Comparison of ENCODE assay signal across 8 cellular contexts in the genomic region with DNA sequence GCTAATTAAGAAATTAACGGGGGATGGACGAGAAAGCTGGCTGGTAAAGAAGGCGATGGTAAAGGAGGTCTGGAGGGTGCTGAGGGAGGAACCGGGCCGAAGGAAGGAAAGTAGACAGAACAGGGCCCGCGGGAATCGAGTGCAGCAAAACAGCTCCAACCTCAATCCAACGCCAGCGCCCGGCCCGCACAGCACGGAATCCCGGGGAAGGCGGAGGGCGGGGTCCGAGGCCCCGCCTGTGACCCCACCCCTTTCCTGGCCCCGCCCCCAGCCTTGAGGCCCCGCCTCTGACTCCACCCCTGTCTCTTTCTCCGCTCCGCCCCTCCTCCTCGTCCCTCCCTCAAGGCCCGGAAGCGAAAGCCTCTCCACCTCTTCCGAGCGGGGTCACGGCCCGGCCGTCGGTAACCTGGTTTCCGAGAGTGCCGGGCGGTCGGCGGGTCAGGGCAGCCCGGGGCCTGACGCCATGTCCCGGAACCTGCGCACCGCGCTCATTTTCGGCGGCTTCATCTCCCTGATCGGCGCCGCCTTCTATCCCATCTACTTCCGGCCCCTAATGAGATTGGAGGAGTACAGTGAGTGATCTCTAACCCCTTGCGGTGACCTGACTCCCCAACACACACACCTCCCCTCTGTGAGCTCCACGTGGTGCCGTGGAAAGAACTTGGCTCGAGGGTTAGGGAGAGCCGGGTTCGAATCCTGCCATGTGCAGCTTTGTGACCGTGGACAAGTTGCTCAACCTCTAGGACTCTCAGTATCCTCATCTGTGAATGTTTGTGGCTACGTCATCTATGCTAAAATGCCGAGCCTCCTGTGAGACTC. TPM values are rescaled to one million over a fixed set of nuclear protein-coding genes. Genes with fewer than 3 reads are reported as not detected.
DNase-seq lines count a peak whose midpoint lies in the region; ATAC-seq, FAIRE-seq and TF ChIP-seq lines count a peak whose summit lies in the region.

A gene (plus strand): TSS at position 370 of the 819 bp plus-strand sequence. CDS start 94 bp downstream, at position 464.

- H3K27ac Mint-ChIP-seq in WTC11 (peak within 1 kb of the TSS; percentile 99), immature natural killer cell (peak within 1 kb of the TSS; percentile 96 to 98 (median 97))

- no peaks in the 10 kb centered on the region for H3K36me3 ChIP-seq in bronchial epithelial cell (ENCODE audit: control insufficient read depth, insufficient read depth, low read length)
- no peaks in the 10 kb centered on the region for H3K36me3 ChIP-seq in spleen

- H3K36me3 Mint-ChIP-seq in WTC11 = no peaks in the 10 kb centered on the region; the same call in 1 of the 2 replicates
- H3K36me3 Mint-ChIP-seq in immature natural killer cell = no peaks in the 10 kb centered on the region

- CTCF ChIA-PET in WTC11 (lab: Charles Lee) = interaction anchor here (0.9 to 2.3 kb wide), 8 partner anchors 12 to 122 kb away, joined by 3 to 11 read pairs (median 4); no protein-coding TSS in a partner anchor

- intact Hi-C loops in spleen (cut with DNase I; ENCODE audit: low total_unique reads) = loop anchor here (5.0 kb wide), 1 partner anchor 57 kb away; no protein-coding TSS in a partner anchor

- FAIRE-seq in bronchial epithelial cell (lab: Jason Lieb, UNC) = peak; percentile 47

- H3K9me3 Mint-ChIP-seq in WTC11 = peaks cover 3% of the 10 kb centered on the region
- peaks cover 0 to 2% (median 0%) of the 10 kb centered on the region in 6 donors for H3K9me3 Mint-ChIP-seq in immature natural killer cell

- no peaks in the 10 kb centered on the region for H3K9me3 ChIP-seq in spleen

- H3K4me1 Mint-ChIP-seq in WTC11 (peaks cover 19% of the 10 kb centered on the region), immature natural killer cell (peaks cover 17 to 30% of the 10 kb centered on the region in 2 donors)

- DNase-seq in AG08395 (ENCODE audit: low spot score) (peak; percentile 97), NCI-H2196 (lab: John Stamatoyannopoulos, UW; ENCODE audit: unreplicated experiment) (peak; percentile 91), WTC11 (ENCODE audit: low spot score) (peak; percentile 84), bronchial epithelial cell (ENCODE audit: low read depth) (peak; percentile 65), immature natural killer cell (peak; percentile 89 to 92 (median 92)), spleen (peak; percentile 98)

- peak within 1 kb of the TSS; percentile 98 for H3K4me3 Mint-ChIP-seq in WTC11
- peak within 1 kb of the TSS; percentile 96 to 99 (median 98) for H3K4me3 Mint-ChIP-seq in immature natural killer cell

- ATAC-seq in GM18873 (IDR thresholded peaks at IDR 0.05; ENCODE audit: low FRiP score, unreplicated experiment) = peak; percentile 87
- ATAC-seq in HG03135 (IDR thresholded peaks at IDR 0.05; ENCODE audit: unreplicated experiment) = peak; percentile 93
- ATAC-seq in WTC11 = peak; percentile 95

- POLR2A ChIA-PET in WTC11 (lab: Charles Lee) = interaction anchor here (0.9 to 1.5 kb wide), 5 partner anchors 12 to 86 kb away, joined by 3 to 4 read pairs (median 3); no protein-coding TSS in a partner anchor

- H3K27me3 Mint-ChIP-seq in WTC11 (ENCODE audit: low read depth) (peaks cover 31% of the 10 kb centered on the region), immature natural killer cell (ENCODE audit: low read depth in 3 of 3) (peaks cover 4 to 23% (median 12%) of the 10 kb centered on the region in 3 donors)

- H3K4me1 ChIP-seq in spleen = peaks cover 8 to 36% (median 25%) of the 10 kb centered on the region in 6 donors

- H3K4me3 ChIP-seq in bronchial epithelial cell (ENCODE audit: low read depth, low read length) (peak within 1 kb of the TSS; percentile 65), spleen (peak within 1 kb of the TSS; percentile 50 to 89 (median 58))

- no peaks in the 10 kb centered on the region for H3K27me3 ChIP-seq in bronchial epithelial cell (ENCODE audit: control insufficient read depth, insufficient read depth, low read length)
- H3K27me3 ChIP-seq in spleen (replicated peaks in 1 of 7) = no peaks in the 10 kb centered on the region

- peak within 1 kb of the TSS; percentile 82 to 97 (median 92) for H3K27ac ChIP-seq in spleen

- 1 to 2% (median 1%) methylated on average over 51 to 57 of the region's 57 CpGs for WGBS in spleen, 5 donors

- no peak for TF ChIP-seq CTCF in WTC11 (IDR thresholded peaks at IDR 0.05)
- no peak for TF ChIP-seq CTCF in bronchial epithelial cell (IDR thresholded peaks at IDR 0.05; ENCODE audit: insufficient read depth, low read length, severe bottlenecking)
- TF ChIP-seq CTCF in spleen (IDR thresholded peaks at IDR 0.05 in 8 of 11, conservative IDR thresholded peaks at IDR 0.05 in 3 of 11) = peak in 4 of 11 experiments; percentile 9 to 34 (median 17)

- peak in 1 of 3 donors; percentile 55 for TF ChIP-seq POLR2A in spleen (IDR thresholded peaks at IDR 0.05)

TF ChIP-seq in WTC11, 78 proteins besides CTCF, POLR2A, EP300 and RAD21 (continues in another document):
- TF ChIP-seq, protein P1, sequence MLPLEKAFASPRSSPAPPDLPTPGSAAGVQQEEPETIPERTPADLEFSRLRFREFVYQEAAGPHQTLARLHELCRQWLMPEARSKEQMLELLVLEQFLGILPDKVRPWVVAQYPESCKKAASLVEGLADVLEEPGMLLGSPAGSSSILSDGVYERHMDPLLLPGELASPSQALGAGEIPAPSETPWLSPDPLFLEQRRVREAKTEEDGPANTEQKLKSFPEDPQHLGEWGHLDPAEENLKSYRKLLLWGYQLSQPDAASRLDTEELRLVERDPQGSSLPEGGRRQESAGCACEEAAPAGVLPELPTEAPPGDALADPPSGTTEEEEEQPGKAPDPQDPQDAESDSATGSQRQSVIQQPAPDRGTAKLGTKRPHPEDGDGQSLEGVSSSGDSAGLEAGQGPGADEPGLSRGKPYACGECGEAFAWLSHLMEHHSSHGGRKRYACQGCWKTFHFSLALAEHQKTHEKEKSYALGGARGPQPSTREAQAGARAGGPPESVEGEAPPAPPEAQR (CRISPR knock-in tag; IDR thresholded peaks at IDR 0.05) = no peak
- TF ChIP-seq, protein P2, sequence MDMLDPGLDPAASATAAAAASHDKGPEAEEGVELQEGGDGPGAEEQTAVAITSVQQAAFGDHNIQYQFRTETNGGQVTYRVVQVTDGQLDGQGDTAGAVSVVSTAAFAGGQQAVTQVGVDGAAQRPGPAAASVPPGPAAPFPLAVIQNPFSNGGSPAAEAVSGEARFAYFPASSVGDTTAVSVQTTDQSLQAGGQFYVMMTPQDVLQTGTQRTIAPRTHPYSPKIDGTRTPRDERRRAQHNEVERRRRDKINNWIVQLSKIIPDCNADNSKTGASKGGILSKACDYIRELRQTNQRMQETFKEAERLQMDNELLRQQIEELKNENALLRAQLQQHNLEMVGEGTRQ (CRISPR knock-in tag; IDR thresholded peaks at IDR 0.05) = no peak
- TF ChIP-seq FOXJ3 (CRISPR knock-in tag; IDR thresholded peaks at IDR 0.05; ENCODE audit: borderline replicate concordance) = no peak
- TF ChIP-seq ELF4 (CRISPR knock-in tag; IDR thresholded peaks at IDR 0.05; ENCODE audit: low read depth) = no peak
- TF ChIP-seq PRRX2 (CRISPR knock-in tag; IDR thresholded peaks at IDR 0.05) = 0 out of 2 replicates have a peak, but pooled peaks have one; percentile 38
- TF ChIP-seq NR2C2 (CRISPR knock-in tag; IDR thresholded peaks at IDR 0.05) = peak; percentile 74
- TF ChIP-seq, protein P3, sequence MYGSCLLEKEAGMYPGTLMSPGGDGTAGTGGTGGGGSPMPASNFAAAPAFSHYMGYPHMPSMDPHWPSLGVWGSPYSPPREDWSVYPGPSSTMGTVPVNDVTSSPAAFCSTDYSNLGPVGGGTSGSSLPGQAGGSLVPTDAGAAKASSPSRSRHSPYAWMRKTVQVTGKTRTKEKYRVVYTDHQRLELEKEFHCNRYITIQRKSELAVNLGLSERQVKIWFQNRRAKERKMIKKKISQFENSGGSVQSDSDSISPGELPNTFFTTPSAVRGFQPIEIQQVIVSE (CRISPR knock-in tag; IDR thresholded peaks at IDR 0.05; ENCODE audit: borderline replicate concordance) = no peak
- TF ChIP-seq, protein P4, sequence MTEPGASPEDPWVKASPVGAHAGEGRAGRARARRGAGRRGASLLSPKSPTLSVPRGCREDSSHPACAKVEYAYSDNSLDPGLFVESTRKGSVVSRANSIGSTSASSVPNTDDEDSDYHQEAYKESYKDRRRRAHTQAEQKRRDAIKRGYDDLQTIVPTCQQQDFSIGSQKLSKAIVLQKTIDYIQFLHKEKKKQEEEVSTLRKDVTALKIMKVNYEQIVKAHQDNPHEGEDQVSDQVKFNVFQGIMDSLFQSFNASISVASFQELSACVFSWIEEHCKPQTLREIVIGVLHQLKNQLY (CRISPR knock-in tag; IDR thresholded peaks at IDR 0.05) = no peak
- TF ChIP-seq, protein P5, sequence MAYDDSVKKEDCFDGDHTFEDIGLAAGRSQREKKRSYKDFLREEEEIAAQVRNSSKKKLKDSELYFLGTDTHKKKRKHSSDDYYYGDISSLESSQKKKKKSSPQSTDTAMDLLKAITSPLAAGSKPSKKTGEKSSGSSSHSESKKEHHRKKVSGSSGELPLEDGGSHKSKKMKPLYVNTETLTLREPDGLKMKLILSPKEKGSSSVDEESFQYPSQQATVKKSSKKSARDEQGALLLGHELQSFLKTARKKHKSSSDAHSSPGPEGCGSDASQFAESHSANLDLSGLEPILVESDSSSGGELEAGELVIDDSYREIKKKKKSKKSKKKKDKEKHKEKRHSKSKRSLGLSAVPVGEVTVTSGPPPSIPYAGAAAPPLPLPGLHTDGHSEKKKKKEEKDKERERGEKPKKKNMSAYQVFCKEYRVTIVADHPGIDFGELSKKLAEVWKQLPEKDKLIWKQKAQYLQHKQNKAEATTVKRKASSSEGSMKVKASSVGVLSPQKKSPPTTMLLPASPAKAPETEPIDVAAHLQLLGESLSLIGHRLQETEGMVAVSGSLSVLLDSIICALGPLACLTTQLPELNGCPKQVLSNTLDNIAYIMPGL (CRISPR knock-in tag; IDR thresholded peaks at IDR 0.05) = no peak
- TF ChIP-seq, protein P6, sequence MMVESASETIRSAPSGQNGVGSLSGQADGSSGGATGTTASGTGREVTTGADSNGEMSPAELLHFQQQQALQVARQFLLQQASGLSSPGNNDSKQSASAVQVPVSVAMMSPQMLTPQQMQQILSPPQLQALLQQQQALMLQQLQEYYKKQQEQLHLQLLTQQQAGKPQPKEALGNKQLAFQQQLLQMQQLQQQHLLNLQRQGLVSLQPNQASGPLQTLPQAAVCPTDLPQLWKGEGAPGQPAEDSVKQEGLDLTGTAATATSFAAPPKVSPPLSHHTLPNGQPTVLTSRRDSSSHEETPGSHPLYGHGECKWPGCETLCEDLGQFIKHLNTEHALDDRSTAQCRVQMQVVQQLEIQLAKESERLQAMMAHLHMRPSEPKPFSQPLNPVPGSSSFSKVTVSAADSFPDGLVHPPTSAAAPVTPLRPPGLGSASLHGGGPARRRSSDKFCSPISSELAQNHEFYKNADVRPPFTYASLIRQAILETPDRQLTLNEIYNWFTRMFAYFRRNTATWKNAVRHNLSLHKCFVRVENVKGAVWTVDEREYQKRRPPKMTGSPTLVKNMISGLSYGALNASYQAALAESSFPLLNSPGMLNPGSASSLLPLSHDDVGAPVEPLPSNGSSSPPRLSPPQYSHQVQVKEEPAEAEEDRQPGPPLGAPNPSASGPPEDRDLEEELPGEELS (CRISPR knock-in tag; IDR thresholded peaks at IDR 0.05) = no peak

RNA-seq across cellular contexts. Expression of the gene that starts here (rescaled TPM):
- 39.4 to 48.5 TPM (median 45.3 TPM) in 3 replicates for total RNA-seq in WTC11 (2021)
- total RNA-seq in bronchial epithelial cell = 26.8 and 53.4 TPM in 2 replicates
- 10 to 100 TPM; 34.8 to 51.6 (median 36.9) TPM for polyA plus RNA-seq in immature natural killer cell
- total RNA-seq in spleen = 10 to 100 TPM; 15.7 to 25.9 (median 20.2) TPM
- 10 to 100 TPM; 39.7 to 61.0 (median 45.8) TPM for polyA plus RNA-seq in spleen

Comparison
In these comparisons a context has a peak if more than half of its experiments do, and no peak if none do; other contexts are left out.
1. Peak in every context shown above with its lines: DNase-seq, ATAC-seq, H3K4me3 ChIP-seq and H3K27ac ChIP-seq.